In genomic region chr12:123528858-123529257, GRCh38 we compare ENCODE assay signal across 1 cellular context.
TF ChIP-seq lines count a peak whose summit lies in the region.

No MANE protein-coding gene starts in this region.

TF ChIP-seq in HEK293, 187 proteins besides CTCF, POLR2A, EP300 and RAD21 (continued from another document):
- TF ChIP-seq, protein P1, sequence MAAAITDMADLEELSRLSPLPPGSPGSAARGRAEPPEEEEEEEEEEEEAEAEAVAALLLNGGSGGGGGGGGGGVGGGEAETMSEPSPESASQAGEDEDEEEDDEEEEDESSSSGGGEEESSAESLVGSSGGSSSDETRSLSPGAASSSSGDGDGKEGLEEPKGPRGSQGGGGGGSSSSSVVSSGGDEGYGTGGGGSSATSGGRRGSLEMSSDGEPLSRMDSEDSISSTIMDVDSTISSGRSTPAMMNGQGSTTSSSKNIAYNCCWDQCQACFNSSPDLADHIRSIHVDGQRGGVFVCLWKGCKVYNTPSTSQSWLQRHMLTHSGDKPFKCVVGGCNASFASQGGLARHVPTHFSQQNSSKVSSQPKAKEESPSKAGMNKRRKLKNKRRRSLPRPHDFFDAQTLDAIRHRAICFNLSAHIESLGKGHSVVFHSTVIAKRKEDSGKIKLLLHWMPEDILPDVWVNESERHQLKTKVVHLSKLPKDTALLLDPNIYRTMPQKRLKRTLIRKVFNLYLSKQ (tag by site-specific recombination; IDR thresholded peaks at IDR 0.05; ENCODE audit: borderline replicate concordance), result no peak
- TF ChIP-seq GLIS2 (tag by site-specific recombination; IDR thresholded peaks at IDR 0.05) (no peak), ZBTB8A (tag by site-specific recombination; IDR thresholded peaks at IDR 0.05) (no peak), ZNF138 (tag by site-specific recombination; IDR thresholded peaks at IDR 0.05; ENCODE audit: borderline replicate concordance) (no peak)
